Comparison of ENCODE assay signal across 10 cellular contexts in genomic region chr1:59013928-59014279, GRCh38.
DNase-seq lines count a peak whose midpoint lies in the region; ATAC-seq and TF ChIP-seq lines count a peak whose summit lies in the region.
"Had no signal": no experiment of that assay in that cellular context is flagged by ENCODE, and none has a peak within 500 bp of the region (broad histone marks: within the 10 kb centered on the region; RNA-seq: fewer than 3 reads in every experiment).

No MANE protein-coding gene starts in this region.

- H3K4me1 Mint-ChIP-seq in osteocyte (ENCODE audit: unreplicated experiment): peaks cover 42% of the 10 kb centered on the region

- H3K9me3 ChIP-seq in heart right ventricle: peaks cover 0 to 4% (median 0%) of the 10 kb centered on the region in 11 donors

- TF ChIP-seq CTCF in heart right ventricle (IDR thresholded peaks at IDR 0.05) (no peak), epithelial cell of proximal tubule (conservative IDR thresholded peaks at IDR 0.05; ENCODE audit: low read depth, low read length) (no peak), osteocyte (IDR thresholded peaks at IDR 0.05) (no peak)

- H3K36me3 Mint-ChIP-seq in osteocyte (ENCODE audit: unreplicated experiment): no peaks in the 10 kb centered on the region
- peaks cover 4 to 6% of the 10 kb centered on the region in 2 donors for H3K36me3 Mint-ChIP-seq in activated naive CD4-positive, alpha-beta T cell treated with anti-CD3 and anti-CD28 coated beads, Interleukin-2, amount 50 U/mL, for 72 hours

- H3K27ac ChIP-seq in heart right ventricle: peak overlapping the region; percentile 43 to 90 (median 80)

- H3K9me3 Mint-ChIP-seq in osteocyte (ENCODE audit: unreplicated experiment): peaks cover 6% of the 10 kb centered on the region
- peaks cover 0 to 6% of the 10 kb centered on the region in 2 donors for H3K9me3 Mint-ChIP-seq in activated naive CD4-positive, alpha-beta T cell treated with anti-CD3 and anti-CD28 coated beads, Interleukin-2, amount 50 U/mL, for 72 hours

- intact Hi-C loops in heart right ventricle (cut with DNase I): no loop called here
- intact Hi-C loops in cardiac septum (cut with DNase I): no loop called here

- H3K4me3 ChIP-seq in heart right ventricle (peak overlapping the region in 3 of 10 donors; percentile 19 to 37 (median 28)), epithelial cell of proximal tubule (ENCODE audit: low read depth, low read length) (peak overlapping the region; percentile 22)

- no peaks in the 10 kb centered on the region for H3K27me3 ChIP-seq in heart right ventricle

- 44 to 62% methylated on average over 3 of the region's 3 CpGs for whole genome bisulfite sequencing in heart right ventricle, 2 donors

- ATAC-seq in heart right ventricle: no peak
- ATAC-seq in activated naive CD4-positive, alpha-beta T cell treated with anti-CD3 and anti-CD28 coated beads, Interleukin-2, amount 50 U/mL, for 72 hours: no peak
- no peak for ATAC-seq in GM21786 (IDR thresholded peaks at IDR 0.05; ENCODE audit: unreplicated experiment)
- no peak for ATAC-seq in HG03135 (IDR thresholded peaks at IDR 0.05; ENCODE audit: unreplicated experiment)

- DNase-seq in heart right ventricle (no peak), cardiac septum (ENCODE audit: low spot score) (no peak), epithelial cell of proximal tubule (ENCODE audit: low read depth) (no peak), osteocyte (ENCODE audit: extremely low spot score, unreplicated experiment) (no peak), DMS53 treated with DMSO at 0.1 percent for 48 hours (lab: John Stamatoyannopoulos, UW; ENCODE audit: unreplicated experiment) (no peak)
- no peak for DNase-seq in activated naive CD4-positive, alpha-beta T cell treated with anti-CD3 and anti-CD28 coated beads, Interleukin-2, amount 50 U/mL, for 72 hours (ENCODE audit: low spot score in 2 of 2)
- DNase-seq: GF-D8, NCI-H510A treated with DMSO at 0.1 percent for 48 hours had no signal

- peaks cover 10 to 44% (median 31%) of the 10 kb centered on the region in 9 donors for H3K4me1 ChIP-seq in heart right ventricle

- H3K4me3 Mint-ChIP-seq in osteocyte (ENCODE audit: unreplicated experiment): no peak overlapping the region

- H3K27me3 Mint-ChIP-seq in osteocyte (ENCODE audit: unreplicated experiment): no peaks in the 10 kb centered on the region

- H3K27ac Mint-ChIP-seq in osteocyte (ENCODE audit: unreplicated experiment): peak overlapping the region; percentile 86
- H3K27ac Mint-ChIP-seq in activated naive CD4-positive, alpha-beta T cell treated with anti-CD3 and anti-CD28 coated beads, Interleukin-2, amount 50 U/mL, for 72 hours: no peak overlapping the region

- no peaks in the 10 kb centered on the region for H3K36me3 ChIP-seq in heart right ventricle
